ENCODE assay signal across 1 cellular context in the genomic region with DNA sequence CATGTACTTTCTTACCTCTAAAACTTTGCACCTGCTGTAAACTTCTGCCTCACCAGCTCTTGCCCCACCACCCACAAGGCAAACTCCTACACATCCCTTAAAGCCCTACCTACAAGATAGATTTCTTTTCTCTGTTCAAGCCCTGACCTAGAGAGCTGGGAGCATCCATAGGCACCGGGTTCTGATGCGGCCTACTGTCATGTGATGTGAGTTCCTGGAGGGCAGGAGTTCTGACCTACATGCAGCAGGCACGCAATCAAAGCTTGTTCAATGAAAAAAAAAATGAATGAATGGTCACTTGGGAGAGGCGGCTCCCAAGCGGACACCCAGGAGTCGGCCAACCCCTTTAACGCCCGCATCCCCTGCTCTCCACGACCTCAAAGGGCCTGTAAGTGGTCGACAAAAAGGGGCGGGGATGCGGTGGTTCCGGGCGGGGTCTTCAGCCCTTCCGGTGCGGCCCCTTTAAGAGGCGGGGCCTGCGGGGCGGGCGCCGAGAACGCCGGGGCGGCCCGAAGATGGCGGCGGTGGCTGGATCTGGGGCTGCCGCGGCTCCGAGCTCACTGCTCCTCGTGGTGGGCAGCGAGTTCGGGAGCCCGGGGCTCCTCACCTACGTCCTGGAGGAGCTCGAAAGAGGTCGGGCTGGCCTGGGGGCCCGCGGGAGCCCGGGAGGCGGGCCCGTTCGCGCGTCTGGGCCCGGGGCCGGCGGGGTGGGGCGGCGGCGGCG.
TF ChIP-seq lines count a peak whose summit lies in the region.

Gene MAP1S, plus strand, starts transcription at position 493 of the 724 bp plus-strand sequence. Its CDS starts 23 bp downstream, at position 516.

TF ChIP-seq in A549, 52 proteins besides CTCF, POLR2A, EP300 and RAD21 (continued from another document):
- TF ChIP-seq KDM5A (IDR thresholded peaks at IDR 0.05) (peak; percentile 36; the same call in 1 of the 2 replicates), HOXB13 (CRISPR knock-in tag; IDR thresholded peaks at IDR 0.05; ENCODE audit: low read depth) (no peak), JUN (IDR thresholded peaks at IDR 0.05) (peak in 1 of 2 experiments; percentile 52; a peak in 1 of 5 replicates)
